In the genomic region with DNA sequence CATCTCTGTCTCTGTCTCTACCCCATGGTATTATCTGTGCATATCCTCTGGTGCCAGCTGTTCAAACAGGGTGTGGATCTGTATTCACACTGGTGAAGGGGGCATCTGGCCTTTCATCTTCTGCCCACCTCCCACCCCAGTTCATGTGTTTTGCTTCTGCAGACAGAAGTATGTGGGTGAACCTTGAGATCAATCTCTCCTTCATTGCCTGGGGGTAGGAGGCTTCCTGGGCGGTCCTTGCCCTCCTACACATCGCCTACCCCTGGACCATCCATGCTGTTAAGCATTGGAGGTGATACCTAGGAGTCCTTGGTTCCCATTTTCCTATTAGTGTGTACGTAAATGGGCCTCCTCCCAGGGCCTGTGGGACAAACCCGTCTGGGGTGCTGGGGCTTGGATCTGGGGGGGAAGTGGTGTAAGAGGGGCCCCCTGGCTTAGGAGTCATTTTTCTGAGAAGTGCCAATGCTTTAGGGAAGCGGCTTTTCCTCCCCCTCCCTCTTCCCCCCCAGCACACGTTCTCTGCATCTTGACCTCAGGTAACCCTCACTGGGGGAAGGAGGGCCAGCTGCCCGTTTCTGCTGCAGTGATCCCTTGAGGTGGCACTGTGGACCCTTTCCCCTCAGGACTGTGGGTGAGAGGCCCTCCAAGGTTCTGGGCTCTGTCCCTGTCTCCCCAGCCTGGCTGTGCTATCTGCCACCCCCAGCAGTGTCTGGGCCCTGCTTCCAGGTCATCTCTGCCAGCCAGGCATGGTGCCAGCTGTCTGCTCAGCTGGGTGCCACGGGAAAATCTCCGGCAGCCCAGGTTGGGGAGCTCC, we compare ENCODE assay signal across 8 cellular contexts. TPM values are rescaled to one million over a fixed set of nuclear protein-coding genes. Genes with fewer than 3 reads are reported as not detected.
DNase-seq lines count a peak whose midpoint lies in the region; ATAC-seq and TF ChIP-seq lines count a peak whose summit lies in the region.

No MANE protein-coding gene starts in this region.

- H3K4me3 ChIP-seq in IMR-90 (ENCODE audit: insufficient read depth, low read depth, low read length) (no peak overlapping the region), vagina (no peak overlapping the region)

- H2BK120ac ChIP-seq in IMR-90 (ENCODE audit: low read depth, low read length), result no peak overlapping the region

- ATAC-seq in IMR-90 (ENCODE audit: low read depth), result no peak
- ATAC-seq in left lobe of liver, result peak; percentile 28
- ATAC-seq in HG03139 (IDR thresholded peaks at IDR 0.05; ENCODE audit: unreplicated experiment), result no peak
- no peak for ATAC-seq in GM18873 (IDR thresholded peaks at IDR 0.05; ENCODE audit: low FRiP score, unreplicated experiment)

- no CpG with 5 or more reads among the region's 9 CpGs for WGBS in IMR-90 (ENCODE audit: extremely low coverage in 2 of 2, insufficient read length in 1 of 2), 2 experiments

- H3K56ac ChIP-seq in IMR-90 (ENCODE audit: extremely low read depth, insufficient read depth, low read length), result no peak overlapping the region

- no peak overlapping the region for H2BK5ac ChIP-seq in IMR-90 (ENCODE audit: low read depth, low read length, poor library complexity, severe bottlenecking)

- H4K91ac ChIP-seq in IMR-90 (ENCODE audit: insufficient read depth, low read depth, low read length), result peak overlapping the region; percentile 43; the same call in 1 of the 2 replicates

- dilution Hi-C loops in IMR-90 (cut with HindIII; ENCODE audit: low sequenced_read_pairs, unreplicated experiment), result no loop called here

- in situ Hi-C loops in IMR-90 (cut with MboI; ENCODE audit: low sequenced_read_pairs), result no loop called here

- TF ChIP-seq RAD21 in IMR-90 (IDR thresholded peaks at IDR 0.05; ENCODE audit: low read length), result no peak

- H3K23ac ChIP-seq in IMR-90 (ENCODE audit: low read depth, low read length), result no peak overlapping the region

- H3K4me2 ChIP-seq in IMR-90 (ENCODE audit: low read depth, low read length), result peak overlapping the region; percentile 28; the same call in 1 of the 2 replicates

- DNase-seq in A172 (ENCODE audit: low spot score), result peak; percentile 47
- no peak for DNase-seq in IMR-90
- DNase-seq in left lobe of liver (ENCODE audit: low spot score), result peak; percentile 93
- DNase-seq in vagina (ENCODE audit: extremely low spot score in 2 of 2), result no peak
- no peak for DNase-seq in occipital lobe (lab: John Stamatoyannopoulos, UW)

- H4K8ac ChIP-seq in IMR-90 (ENCODE audit: low read depth in 2 of 2, low read length in 2 of 2), result no peak overlapping the region; a peak in 1 of 4 replicates

- POLR2A ChIA-PET in IMR-90 (lab: Charles Lee; ENCODE audit: unreplicated experiment), result no interaction called here

- H3K9me3 ChIP-seq in IMR-90 (ENCODE audit: control insufficient read depth, insufficient read depth, low read length), result no peaks in the 10 kb centered on the region
- no peaks in the 10 kb centered on the region for H3K9me3 ChIP-seq in vagina

- intact Hi-C loops in IMR-90 (cut with micrococcal nuclease), result no loop called here
- intact Hi-C loops in vagina (cut with DNase I), result no loop called here

- H3K4me1 ChIP-seq in IMR-90 (ENCODE audit: control insufficient read depth, insufficient read depth, low read length) (peaks cover 54% of the 10 kb centered on the region), vagina (peaks cover 100% of the 10 kb centered on the region)

- no peak overlapping the region for H3K14ac ChIP-seq in IMR-90 (replicated peaks; ENCODE audit: low read depth, low read length)

- no peak overlapping the region for H3K4ac ChIP-seq in IMR-90 (ENCODE audit: low read depth, low read length)

- H2AFZ ChIP-seq in IMR-90 (replicated peaks; ENCODE audit: low read length, poor library complexity), result peak overlapping the region; percentile 15

- no peak for TF ChIP-seq POLR2A in IMR-90 (IDR thresholded peaks at IDR 0.05; ENCODE audit: low read depth, low read length)
- no peak for TF ChIP-seq POLR2A in vagina (IDR thresholded peaks at IDR 0.05)

- no peak for TF ChIP-seq CTCF in IMR-90 (conservative IDR thresholded peaks at IDR 0.05; ENCODE audit: low read depth, low read length)
- no peak for TF ChIP-seq CTCF in VCaP (conservative IDR thresholded peaks at IDR 0.05)
- TF ChIP-seq CTCF in vagina (IDR thresholded peaks at IDR 0.05), result no peak

- H3K27ac ChIP-seq in IMR-90 (ENCODE audit: insufficient read depth, low read length) (no peak overlapping the region), VCaP (peak overlapping the region; percentile 61), vagina (peak overlapping the region; percentile 81)

- BruUV-seq in IMR-90 (replicated peaks; lab: Mats Ljungman, UMichigan), result no TSS peak

- H3K79me1 ChIP-seq in IMR-90 (ENCODE audit: low read depth in 1 of 2, low read length in 2 of 2), result peaks cover 24 to 94% of the 10 kb centered on the region in 2 experiments

- H3K27me3 ChIP-seq in IMR-90 (ENCODE audit: control insufficient read depth, insufficient read depth, low read length), result no peaks in the 10 kb centered on the region
- H3K27me3 ChIP-seq in vagina, result no peaks in the 10 kb centered on the region

- 0 out of 2 replicates have a peak overlapping the region, but pooled peaks have one; percentile 8 for H2AK5ac ChIP-seq in IMR-90 (ENCODE audit: low read depth, low read length)

- H3K18ac ChIP-seq in IMR-90 (ENCODE audit: low read depth, low read length), result no peak overlapping the region; the same call in 1 of the 2 replicates

- H4K5ac ChIP-seq in IMR-90 (ENCODE audit: low read depth, low read length), result no peak overlapping the region; the same call in 1 of the 2 replicates

- no peak overlapping the region for H2BK20ac ChIP-seq in IMR-90 (ENCODE audit: low read depth, low read length)

- peaks cover 35% of the 10 kb centered on the region for H3K9me1 ChIP-seq in IMR-90 (ENCODE audit: insufficient read depth, low read length)

- no peak overlapping the region for H2AK9ac ChIP-seq in IMR-90 (replicated peaks; ENCODE audit: low read depth, low read length, poor library complexity)

- peak overlapping the region; percentile 13; the same call in 1 of the 2 replicates for H3K9ac ChIP-seq in IMR-90 (ENCODE audit: low read depth, low read length)

- no peak overlapping the region for H2BK15ac ChIP-seq in IMR-90 (ENCODE audit: low read depth, low read length)

- H3K36me3 ChIP-seq in IMR-90 (ENCODE audit: control insufficient read depth, insufficient read depth, low read length) (peaks cover 4% of the 10 kb centered on the region), vagina (no peaks in the 10 kb centered on the region)

- CTCF ChIA-PET in IMR-90 (lab: Yijun Ruan, JAX), result interaction anchor here (0.9 kb wide), 1 partner anchor 45 kb away, joined by 3 read pairs; no protein-coding TSS in a partner anchor

- H4K20me1 ChIP-seq in IMR-90 (ENCODE audit: insufficient read depth, low read length), result peaks cover 48% of the 10 kb centered on the region

TF ChIP-seq in IMR-90, 13 proteins besides CTCF, POLR2A, EP300 and RAD21:
- TF ChIP-seq NFE2L2 (IDR thresholded peaks at IDR 0.05; ENCODE audit: low read depth, low read length), result no peak

RNA-seq across cellular contexts. Expression of gene RARA, which starts 21.2 kb away (rescaled TPM):
- 13.7 and 33.2 TPM in 2 replicates for total RNA-seq in A172 (2014; rRNA removed; shearing (Covaris generic))
- total RNA-seq in IMR-90 (2012; rRNA removed), result 7.2 and 9.0 TPM in 2 replicates
- 12.7 and 13.6 TPM in 2 replicates for polyA plus RNA-seq in IMR-90 (2012; rRNA removed)
- 11.3 and 18.9 TPM in 2 replicates for polyA plus RNA-seq in IMR-90 (2012; cell fraction: cytosol; rRNA removed)
- polyA plus RNA-seq in IMR-90 (2012; cell fraction: nucleus; rRNA removed; ENCODE audit: low replicate concordance), result 11.5 and 14.7 TPM in 2 replicates
- 21.3 TPM for total RNA-seq in left lobe of liver
- 58.9 TPM for total RNA-seq in vagina
- 7.2 TPM for total RNA-seq in occipital lobe

RNA-seq across cellular contexts. Expression of gene GJD3, which starts 34.3 kb away (rescaled TPM):
- total RNA-seq in A172 (2014; rRNA removed; shearing (Covaris generic)), result not detected in 2 replicates
- not detected in 2 replicates for total RNA-seq in IMR-90 (2012; rRNA removed)
- 0.10 and 0.39 TPM in 2 replicates for polyA plus RNA-seq in IMR-90 (2012; rRNA removed)
- polyA plus RNA-seq in IMR-90 (2012; cell fraction: cytosol; rRNA removed), result 0.11 and 1.0 TPM in 2 replicates
- 0.80 and 0.91 TPM in 2 replicates for polyA plus RNA-seq in IMR-90 (2012; cell fraction: nucleus; rRNA removed; ENCODE audit: low replicate concordance)
- total RNA-seq in left lobe of liver, result 0.68 TPM
- 12.0 TPM for total RNA-seq in vagina
- 0.31 TPM for total RNA-seq in occipital lobe

RNA-seq across cellular contexts. Expression of gene CDC6, which starts 42.5 kb away (rescaled TPM):
- total RNA-seq in A172 (2014; rRNA removed; shearing (Covaris generic)), result 85.1 and 87.9 TPM in 2 replicates
- total RNA-seq in IMR-90 (2012; rRNA removed) (25.6 and 27.8 TPM in 2 replicates), left lobe of liver (1.5 TPM), vagina (3.7 TPM), occipital lobe (1.6 TPM)
- 13.8 and 15.3 TPM in 2 replicates for polyA plus RNA-seq in IMR-90 (2012; rRNA removed)
- 4.2 and 16.4 TPM in 2 replicates for polyA plus RNA-seq in IMR-90 (2012; cell fraction: cytosol; rRNA removed)
- polyA plus RNA-seq in IMR-90 (2012; cell fraction: nucleus; rRNA removed; ENCODE audit: low replicate concordance), result 3.9 and 9.1 TPM in 2 replicates

Comparison
In these comparisons a context has a peak if more than half of its experiments do, and no peak if none do; other contexts are left out.
1. DNase-seq: peak in A172 (single experiment) and left lobe of liver (single experiment); none in IMR-90 (single experiment), vagina (0 of 2) and occipital lobe (single experiment).